In the genomic region with DNA sequence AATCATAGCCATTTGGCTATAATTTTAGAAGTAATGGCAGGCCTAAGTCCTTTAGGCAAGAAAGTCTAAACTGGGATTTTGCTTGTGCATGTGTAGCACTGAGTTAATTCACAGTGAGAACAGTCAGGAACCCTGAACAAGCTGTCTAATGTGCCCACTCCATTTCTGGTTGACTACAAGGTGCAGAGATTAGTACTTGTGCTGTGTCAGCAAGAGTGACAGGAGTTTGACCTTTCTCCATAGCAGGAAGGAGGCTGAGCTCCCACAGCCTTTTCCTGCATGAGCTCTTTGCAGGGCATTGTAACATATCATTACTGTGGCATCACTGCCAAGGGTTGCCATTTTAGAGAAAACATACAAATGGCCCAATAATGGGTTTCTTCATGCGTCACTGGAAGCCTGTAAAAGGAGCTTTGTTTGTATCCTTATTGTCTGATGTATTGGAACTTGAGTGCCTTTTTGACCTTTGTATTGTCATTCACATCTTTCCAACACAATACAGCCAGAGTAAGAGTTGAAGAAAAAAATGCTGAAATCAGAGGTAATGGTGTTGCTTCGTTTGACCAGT, we compare ENCODE assay signal across 24 cellular contexts.
DNase-seq lines count a peak whose midpoint lies in the region; ATAC-seq and TF ChIP-seq lines count a peak whose summit lies in the region.
"Had no signal": no experiment of that assay in that cellular context is flagged by ENCODE, and none has a peak within 500 bp of the region (broad histone marks: within the 10 kb centered on the region; RNA-seq: fewer than 3 reads in every experiment).

No MANE protein-coding gene starts in this region.

- H3K36me3 ChIP-seq in cardiac muscle cell (no peaks in the 10 kb centered on the region), hepatocyte (replicated peaks; ENCODE audit: insufficient read depth, low read depth) (no peaks in the 10 kb centered on the region), spleen (no peaks in the 10 kb centered on the region), WERI-Rb-1 (no peaks in the 10 kb centered on the region)
- H3K36me3 ChIP-seq: BLaER1 treated with 17β-estradiol and CSF1 and Interleukin-3, amounts not matched to agents 10 nM and 100 nM; MG63; Peyer's patch had no signal

- H3K4me2 ChIP-seq in hepatocyte: no peak overlapping the region
- H3K4me2 ChIP-seq: BLaER1 treated with 17β-estradiol and CSF1 and Interleukin-3, amounts not matched to agents 10 nM and 100 nM; GM23338 had no signal

- TF ChIP-seq POLR2A in spleen (IDR thresholded peaks at IDR 0.05): no peak

- DNase-seq in cardiac muscle cell (ENCODE audit: low read depth in 1 of 2, low spot score in 1 of 2) (peak in 1 of 2 donors; percentile 64), left cardiac atrium (no peak), NCI-H2227 treated with DMSO at 0.1 percent for 48 hours (lab: John Stamatoyannopoulos, UW) (peak; percentile 79), hepatocyte (ENCODE audit: low spot score) (peak; percentile 7), spleen (no peak), Kasumi-1 (lab: John Stamatoyannopoulos, UW) (no peak), WERI-Rb-1 (no peak), NCI-H1694 treated with DMSO at 0.1 percent for 48 hours (lab: John Stamatoyannopoulos, UW) (no peak)
- DNase-seq: AML-193; CD4-positive, alpha-beta T cell; MG63; NCI-H1105 treated with DMSO at 0.1 percent for 48 hours; NCI-H146; NCI-H2081; NCI-H2171 treated with DMSO at 0.1 percent for 48 hours; NCI-H446; NCI-H526; Peyer's patch; SHP77 treated with DMSO at 0.1 percent for 48 hours; T-helper 1 cell had no signal

- H3K9me3 ChIP-seq in cardiac muscle cell (ENCODE audit: low read depth): no peaks in the 10 kb centered on the region
- no peaks in the 10 kb centered on the region for H3K9me3 ChIP-seq in hepatocyte (ENCODE audit: low read depth)
- H3K9me3 ChIP-seq in spleen: peaks cover 0 to 8% (median 0%) of the 10 kb centered on the region in 8 donors
- H3K9me3 ChIP-seq in WERI-Rb-1 (ENCODE audit: severe bottlenecking): no peaks in the 10 kb centered on the region
- H3K9me3 ChIP-seq: BLaER1 treated with 17β-estradiol and CSF1 and Interleukin-3, amounts not matched to agents 10 nM and 100 nM; MG63; Peyer's patch had no signal

- H3K27me3 ChIP-seq in cardiac muscle cell (no peaks in the 10 kb centered on the region), hepatocyte (no peaks in the 10 kb centered on the region), spleen (replicated peaks in 1 of 7) (no peaks in the 10 kb centered on the region), WERI-Rb-1 (ENCODE audit: insufficient read depth, low read depth, severe bottlenecking) (no peaks in the 10 kb centered on the region)
- H3K27me3 ChIP-seq: BLaER1 treated with 17β-estradiol and CSF1 and Interleukin-3, amounts not matched to agents 10 nM and 100 nM; MG63; Peyer's patch had no signal

- no peaks in the 10 kb centered on the region for H3K79me2 ChIP-seq in hepatocyte

- no peak overlapping the region for H2AFZ ChIP-seq in hepatocyte
- H2AFZ ChIP-seq: GM23338 had no signal

- peak overlapping the region; percentile 61 for H3K27ac ChIP-seq in cardiac muscle cell
- no peak overlapping the region for H3K27ac ChIP-seq in hepatocyte
- peak overlapping the region in 7 of 8 donors; percentile 41 to 65 (median 56) for H3K27ac ChIP-seq in spleen
- H3K27ac ChIP-seq in WERI-Rb-1: no peak overlapping the region
- H3K27ac ChIP-seq: BLaER1 treated with 17β-estradiol and CSF1 and Interleukin-3, amounts not matched to agents 10 nM and 100 nM; HL-60; Peyer's patch had no signal

- intact Hi-C loops in left cardiac atrium (cut with DNase I): no loop called here
- intact Hi-C loops in spleen (cut with DNase I; ENCODE audit: low total_unique reads): no loop called here

- no peaks in the 10 kb centered on the region for H4K20me1 ChIP-seq in hepatocyte (ENCODE audit: insufficient read depth, poor library complexity, severe bottlenecking)
- H4K20me1 ChIP-seq: BLaER1 treated with 17β-estradiol and CSF1 and Interleukin-3, amounts not matched to agents 10 nM and 100 nM had no signal

- H3K4me3 ChIP-seq in cardiac muscle cell: no peak overlapping the region
- H3K4me3 ChIP-seq in hepatocyte: no peak overlapping the region
- no peak overlapping the region for H3K4me3 ChIP-seq in spleen
- H3K4me3 ChIP-seq in WERI-Rb-1 (ENCODE audit: low read depth, low read length): no peak overlapping the region
- H3K4me3 ChIP-seq: BLaER1 treated with 17β-estradiol and CSF1 and Interleukin-3, amounts not matched to agents 10 nM and 100 nM; GM23338; MG63; Peyer's patch had no signal

- peaks cover 18% of the 10 kb centered on the region for H3K4me1 ChIP-seq in cardiac muscle cell (ENCODE audit: low read depth)
- no peaks in the 10 kb centered on the region for H3K4me1 ChIP-seq in hepatocyte (ENCODE audit: insufficient read depth)
- peaks cover 0 to 2% (median 0%) of the 10 kb centered on the region in 6 donors for H3K4me1 ChIP-seq in spleen
- H3K4me1 ChIP-seq: Peyer's patch had no signal

- H3K9me2 ChIP-seq in hepatocyte (replicated peaks; ENCODE audit: insufficient read depth): no peaks in the 10 kb centered on the region

- TF ChIP-seq CTCF in cardiac muscle cell (IDR thresholded peaks at IDR 0.05; ENCODE audit: low read depth, low read length) (no peak), hepatocyte (IDR thresholded peaks at IDR 0.05; ENCODE audit: poor library complexity) (no peak), spleen (IDR thresholded peaks at IDR 0.05 in 8 of 11, conservative IDR thresholded peaks at IDR 0.05 in 3 of 11) (no peak), WERI-Rb-1 (IDR thresholded peaks at IDR 0.05; ENCODE audit: low read depth, low read length) (no peak)

- 70% methylated on average over 2 of the region's 2 CpGs for WGBS in hepatocyte (ENCODE audit: low lambda C conversion rate, missing lambda C conversion rate)
- WGBS in spleen, 5 donors: 51 to 68% (median 61%) methylated on average over 2 of the region's 2 CpGs

- no peak for ATAC-seq in left cardiac atrium
- ATAC-seq: GM23338, HCT116 had no signal

Comparison
In these comparisons a context has a peak if more than half of its experiments do, and no peak if none do; other contexts are left out.
1. DNase-seq: peak in NCI-H2227 treated with DMSO at 0.1 percent for 48 hours (single experiment) and hepatocyte (single experiment); none in left cardiac atrium (single experiment), spleen (single experiment), Kasumi-1 (0 of 2), WERI-Rb-1 (single experiment) and NCI-H1694 treated with DMSO at 0.1 percent for 48 hours (single experiment).
2. H3K27ac ChIP-seq: peak in cardiac muscle cell (single experiment) and spleen (7 of 8); none in hepatocyte (single experiment) and WERI-Rb-1 (single experiment).